31 cellular contexts compared by ENCODE assay signal in the genomic region with DNA sequence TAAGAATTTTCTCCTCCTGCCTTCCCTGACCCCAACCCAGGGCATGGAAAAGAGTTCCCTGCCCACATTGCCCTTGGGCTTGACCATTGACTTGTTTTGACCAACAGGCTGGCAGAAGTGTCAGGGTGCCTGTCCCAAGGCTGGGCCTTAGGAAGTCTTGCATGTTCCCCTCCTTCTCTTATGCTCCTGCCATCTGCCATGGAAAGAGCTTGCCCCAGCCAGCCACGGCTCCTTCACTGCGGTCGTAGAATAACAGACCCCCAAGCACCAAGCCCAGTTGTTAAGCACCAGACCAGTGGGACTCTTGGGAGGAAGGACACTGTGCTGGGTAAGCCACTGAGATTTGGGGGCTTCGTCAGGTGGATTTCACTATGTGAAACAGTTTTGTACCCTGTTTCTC.
"Had no signal": no experiment of that assay in that cellular context is flagged by ENCODE, and none has a peak within 500 bp of the region (broad histone marks: within the 10 kb centered on the region; RNA-seq: fewer than 3 reads in every experiment).

No MANE protein-coding gene starts in this region.

- DNase-seq: activated B cell treated with CpG ODN at 0.5 μM for 24 hours; activated CD4-positive, alpha-beta T cell treated with anti-CD3 and anti-CD28 coated beads for 48 hours; activated CD4-positive, alpha-beta T cell treated with anti-CD3 and anti-CD28 coated beads, Interleukin-2, amount 50 U/mL, for 1 hour; activated CD4-positive, alpha-beta T cell treated with anti-CD3 and anti-CD28 coated beads, Interleukin-2, amount 50 U/mL, for 48 hours; activated CD8-positive, alpha-beta memory T cell treated with anti-CD3 and anti-CD28 coated beads for 24 hours; activated CD8-positive, alpha-beta T cell treated with anti-CD3 and anti-CD28 coated beads for 36 hours; activated effector memory CD4-positive, alpha-beta T cell treated with Interleukin-2 at 50 U/mL for 16 hours; activated gamma-delta T cell treated with Interleukin-2 at 50 U/mL for 16 hours; activated naive CD4-positive, alpha-beta T cell treated with anti-CD3 and anti-CD28 coated beads, Interleukin-2, amount 50 U/mL, for 16 hours; activated naive CD4-positive, alpha-beta T cell treated with Interleukin-2 at 50 U/mL for 16 hours; activated naive CD8-positive, alpha-beta T cell treated with anti-CD3 and anti-CD28 coated beads, Interleukin-2, amount 50 U/mL, for 24 hours; activated T-cell treated with anti-CD3 and anti-CD28 coated beads, Interleukin-2, amount 50 U/mL, for 4 hours; amygdala; aorta; body of pancreas; central memory CD4-positive, alpha-beta T cell; cerebellar nuclear complex; colonic mucosa; dorsolateral prefrontal cortex; effector memory CD4-positive, alpha-beta T cell; endodermal cell; foreskin fibroblast; head of caudate nucleus; T-helper 1 cell; T-helper 17 cell; T1000; WERI-Rb-1 had no signal

- H3K4me1 ChIP-seq: colonic mucosa had no signal

- H3K36me3 ChIP-seq: adrenal gland, colonic mucosa, WERI-Rb-1 had no signal

- H3K27ac ChIP-seq: adrenal gland, body of pancreas, colonic mucosa, dorsolateral prefrontal cortex, WERI-Rb-1 had no signal

- H3K9me3 ChIP-seq: adrenal gland, body of pancreas, colonic mucosa had no signal

- H3K27me3 ChIP-seq: adrenal gland, body of pancreas, colonic mucosa, dorsolateral prefrontal cortex had no signal

- H3K4me3 ChIP-seq: adrenal gland, body of pancreas, colonic mucosa, dorsolateral prefrontal cortex had no signal

- ATAC-seq: activated CD4-positive, CD25-positive, alpha-beta regulatory T cell treated with anti-CD3 and anti-CD28 coated beads, Interleukin-2, amount 50 U/mL, for 24 hours; activated CD8-positive, alpha-beta T cell treated with anti-CD3 and anti-CD28 coated beads for 36 hours; activated naive CD8-positive, alpha-beta T cell treated with anti-CD3 and anti-CD28 coated beads, Interleukin-2, amount 50 U/mL, for 24 hours; activated T-cell treated with anti-CD3 and anti-CD28 coated beads, Interleukin-2, amount 50 U/mL, for 4 hours; activated T-helper 17 cell treated with anti-CD3 and anti-CD28 coated beads, Interleukin-2, amount 50 U/mL, for 72 hours; body of pancreas; esophagus mucosa; T-helper 17 cell had no signal
